ENCODE assay signal across 24 cellular contexts in genomic region chr12:131616316-131617098, GRCh38.
DNase-seq lines count a peak whose midpoint lies in the region; ATAC-seq and TF ChIP-seq lines count a peak whose summit lies in the region.
"Had no signal": no experiment of that assay in that cellular context is flagged by ENCODE, and none has a peak within 500 bp of the region (broad histone marks: within the 10 kb centered on the region; RNA-seq: fewer than 3 reads in every experiment).

No MANE protein-coding gene starts in this region.

- ATAC-seq in GM18870 (IDR thresholded peaks at IDR 0.05; ENCODE audit: unreplicated experiment), result no peak
- ATAC-seq: GM12878, GM23338 had no signal

- H3K9me3 Mint-ChIP-seq in neural crest cell (no peaks in the 10 kb centered on the region), type B pancreatic cell (no peaks in the 10 kb centered on the region)
- H3K9me3 Mint-ChIP-seq: GM23338 had no signal

- H3K36me3 Mint-ChIP-seq in neural crest cell (ENCODE audit: low read depth) (no peaks in the 10 kb centered on the region), type B pancreatic cell (no peaks in the 10 kb centered on the region)
- H3K36me3 Mint-ChIP-seq: CD4-positive, alpha-beta memory T cell had no signal

- no peak for TF ChIP-seq CTCF in neural crest cell (conservative IDR thresholded peaks at IDR 0.05)
- TF ChIP-seq CTCF in type B pancreatic cell (conservative IDR thresholded peaks at IDR 0.05), result no peak

- H3K27ac Mint-ChIP-seq in neural crest cell (ENCODE audit: unreplicated experiment) (peak overlapping the region; percentile 86), type B pancreatic cell (peak overlapping the region; percentile 39)
- H3K27ac Mint-ChIP-seq: GM23338 had no signal

- H3K27ac ChIP-seq in angular gyrus (ENCODE audit: low read depth, low read length) (peak overlapping the region; percentile 76), cingulate gyrus (ENCODE audit: low read depth, low read length) (peak overlapping the region; percentile 54)
- H3K27ac ChIP-seq: KMS-11, PC-9 had no signal

- peaks cover 2% of the 10 kb centered on the region for H3K27me3 Mint-ChIP-seq in neural crest cell (ENCODE audit: low read depth)
- peaks cover 56% of the 10 kb centered on the region for H3K27me3 Mint-ChIP-seq in type B pancreatic cell

- DNase-seq in neural crest cell (ENCODE audit: low read depth, low spot score), result no peak
- no peak for DNase-seq in type B pancreatic cell (ENCODE audit: extremely low spot score, unreplicated experiment)
- no peak for DNase-seq in activated CD8-positive, alpha-beta memory T cell treated with anti-CD3 and anti-CD28 coated beads, Interleukin-2, amount 50 U/mL, for 4 hours
- no peak for DNase-seq in NCI-H2107 (lab: John Stamatoyannopoulos, UW)
- DNase-seq: CD4-positive, alpha-beta memory T cell; COR-L47; DMS79; EL; GDM1; HCEC 1CT; IMR-90; MM.1S; NCI-H2029; NCI-H446 treated with DMSO at 0.1 percent for 48 hours; NCI-H526; NCI-H82; SHP77 had no signal

- no peak overlapping the region for H3K4me3 Mint-ChIP-seq in neural crest cell
- no peak overlapping the region for H3K4me3 Mint-ChIP-seq in type B pancreatic cell
- H3K4me3 Mint-ChIP-seq: CD4-positive, alpha-beta memory T cell; GM23338 had no signal

- H3K4me1 Mint-ChIP-seq in neural crest cell (peaks cover 45% of the 10 kb centered on the region), type B pancreatic cell (ENCODE audit: unreplicated experiment) (peaks cover 13% of the 10 kb centered on the region)
